11 cellular contexts compared by ENCODE assay signal in genomic region chr4:54609310-54609709, GRCh38.
"Had no signal": no experiment of that assay in that cellular context is flagged by ENCODE, and none has a peak within 500 bp of the region (broad histone marks: within the 10 kb centered on the region; RNA-seq: fewer than 3 reads in every experiment).

No MANE protein-coding gene starts in this region.

- H3K9me3 ChIP-seq: HAP-1 had no signal

- H3K36me3 ChIP-seq: HAP-1 had no signal

- H3K4me1 ChIP-seq: HAP-1 had no signal

- H3K4me3 ChIP-seq: GM23248, GM23338, HAP-1 had no signal

- ATAC-seq: GM23338, HCT116 had no signal

- FAIRE-seq: H1, H54 had no signal

- DNase-seq: GM23248, GOT3, H7, H9, HCEC 1CT, HFFc6 had no signal
